In the genomic region with DNA sequence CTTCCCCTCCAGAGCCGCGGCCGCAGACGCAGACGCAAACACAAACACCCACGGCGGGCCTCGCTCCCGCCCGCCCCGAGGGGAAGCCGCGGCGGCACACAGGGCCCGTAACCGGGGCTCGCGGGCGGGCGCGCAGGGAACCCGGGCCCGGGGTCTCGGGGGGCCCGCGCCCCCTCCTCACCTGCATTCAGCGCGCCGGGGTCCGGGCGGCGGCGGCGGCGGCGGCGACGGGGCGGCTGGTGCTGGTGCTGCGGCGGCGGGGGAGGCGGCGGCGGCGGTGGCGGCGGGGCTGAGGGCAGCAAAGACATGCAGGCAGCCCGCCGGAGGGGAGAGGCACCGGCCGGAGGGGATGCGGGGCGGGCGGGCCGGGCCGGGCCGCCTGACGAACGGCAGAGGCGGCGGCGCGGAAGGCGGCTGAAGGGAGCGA, we compare ENCODE assay signal across 7 cellular contexts. TPM values are rescaled to one million over a fixed set of nuclear protein-coding genes. Genes with fewer than 3 reads are reported as not detected.
DNase-seq lines count a peak whose midpoint lies in the region; ATAC-seq and TF ChIP-seq lines count a peak whose summit lies in the region.

No MANE protein-coding gene starts in this region.

- peaks cover 5% of the 10 kb centered on the region for H3K27me3 Mint-ChIP-seq in endothelial cell (ENCODE audit: unreplicated experiment)

- peak; percentile 2 for ATAC-seq in GM18517 (IDR thresholded peaks at IDR 0.05; ENCODE audit: unreplicated experiment)
- ATAC-seq in HG02623 (IDR thresholded peaks at IDR 0.05; ENCODE audit: unreplicated experiment): peak; percentile 10
- ATAC-seq in upper lobe of right lung: peak; percentile 58

- H3K4me3 Mint-ChIP-seq in endothelial cell (ENCODE audit: unreplicated experiment): peak overlapping the region; percentile 100

- TF ChIP-seq CTCF in endothelial cell (IDR thresholded peaks at IDR 0.05; ENCODE audit: unreplicated experiment) (no peak), upper lobe of right lung (IDR thresholded peaks at IDR 0.05) (no peak)

- peaks cover 5% of the 10 kb centered on the region for H3K36me3 Mint-ChIP-seq in endothelial cell (ENCODE audit: low read depth, unreplicated experiment)

- H3K36me3 ChIP-seq in muscle layer of duodenum (ENCODE audit: control insufficient read depth in 1 of 2, insufficient read depth in 2 of 2, low read length in 2 of 2): no peaks in the 10 kb centered on the region
- H3K36me3 ChIP-seq in upper lobe of right lung: no peaks in the 10 kb centered on the region

- peaks cover 26% of the 10 kb centered on the region for H3K4me1 Mint-ChIP-seq in endothelial cell (ENCODE audit: unreplicated experiment)

- peak; percentile 13 for DNase-seq in SW480 (ENCODE audit: low spot score)
- DNase-seq in endothelial cell (ENCODE audit: low spot score): peak; percentile 51
- DNase-seq in upper lobe of right lung: peak; percentile 93
- DNase-seq in posterior vena cava (ENCODE audit: low spot score): no peak

- intact Hi-C loops in upper lobe of right lung (cut with DNase I) (no loop called here), posterior vena cava (cut with DNase I) (loop anchor here in 1 of 2 donors (2.0 kb wide), 1 partner anchor 43 kb away; the partner anchor contains the start of gene MRPL1)

- no peaks in the 10 kb centered on the region for H3K9me3 Mint-ChIP-seq in endothelial cell (ENCODE audit: unreplicated experiment)

- H3K9me3 ChIP-seq in muscle layer of duodenum (ENCODE audit: control insufficient read depth in 1 of 2, low read length in 2 of 2) (no peaks in the 10 kb centered on the region), upper lobe of right lung (no peaks in the 10 kb centered on the region)

- peak overlapping the region; percentile 74 to 86 for H3K4me3 ChIP-seq in muscle layer of duodenum (ENCODE audit: low read depth in 1 of 2, low read length in 2 of 2)
- peak overlapping the region; percentile 78 for H3K4me3 ChIP-seq in upper lobe of right lung

- H3K27me3 ChIP-seq in muscle layer of duodenum (ENCODE audit: low read depth, low read length) (no peaks in the 10 kb centered on the region), upper lobe of right lung (no peaks in the 10 kb centered on the region)

- H3K27ac ChIP-seq in muscle layer of duodenum (ENCODE audit: low read length) (peak overlapping the region; percentile 98), upper lobe of right lung (peak overlapping the region; percentile 96)

- H3K4me1 ChIP-seq in muscle layer of duodenum (ENCODE audit: control insufficient read depth in 1 of 2, insufficient read depth in 2 of 2, low read length in 2 of 2) (peaks cover 14 to 27% of the 10 kb centered on the region in 2 donors), upper lobe of right lung (peaks cover 35% of the 10 kb centered on the region)

- peak overlapping the region; percentile 96 for H3K27ac Mint-ChIP-seq in endothelial cell (ENCODE audit: unreplicated experiment)

RNA-seq across cellular contexts. Expression of gene CNOT6L, which starts 0.3 kb away (rescaled TPM):
- total RNA-seq in endothelial cell (ENCODE audit: unreplicated experiment) (35.3 TPM), upper lobe of right lung (50.8 TPM), posterior vena cava (10 to 100 TPM; 38.3 to 40.0 TPM)

RNA-seq across cellular contexts. Expression of gene MRPL1, which starts 43.2 kb away (rescaled TPM):
- 28.2 TPM for total RNA-seq in endothelial cell (ENCODE audit: unreplicated experiment)
- total RNA-seq in upper lobe of right lung: 17.6 TPM
- 10 to 100 TPM; 38.4 to 45.3 TPM for total RNA-seq in posterior vena cava

Comparison
In these comparisons a context has a peak if more than half of its experiments do, and no peak if none do; other contexts are left out.
1. ATAC-seq: peak in every context shown above with its lines; median percentile 58 in upper lobe of right lung; 10 in HG02623; 2 in GM18517.